In genomic region chr9:76159288-76159926, GRCh38 we compare ENCODE assay signal across 11 cellular contexts.
A peak's percentile ranks its signal among the peaks of the same experiment; 100 is the strongest.
DNase-seq lines count a peak whose midpoint lies in the region; ATAC-seq and TF ChIP-seq lines count a peak whose summit lies in the region.
"Had no signal": no experiment of that assay in that cellular context is flagged by ENCODE, and none has a peak within 500 bp of the region (broad histone marks: within the 10 kb centered on the region; RNA-seq: fewer than 3 reads in every experiment).

No MANE protein-coding gene starts in this region.

- in situ Hi-C loops in Caki2 (cut with HindIII; ENCODE audit: low pct_unique_long_range_greater_than_20kb, low sequenced_read_pairs) (no loop called here), IMR-90 (cut with MboI; ENCODE audit: low sequenced_read_pairs) (no loop called here)

- H3K36me3 ChIP-seq in IMR-90 (ENCODE audit: control insufficient read depth, insufficient read depth, low read length) (peaks cover 5% of the 10 kb centered on the region), left lung (peaks cover 0 to 19% of the 10 kb centered on the region in 2 donors)
- H3K36me3 ChIP-seq: HAP-1 had no signal

- H3K4me2 ChIP-seq in IMR-90 (ENCODE audit: low read depth, low read length): no peak overlapping the region

- CTCF ChIA-PET in IMR-90 (lab: Yijun Ruan, JAX): no interaction called here

- H3K4me3 ChIP-seq in IMR-90 (ENCODE audit: insufficient read depth, low read depth, low read length): no peak overlapping the region
- H3K4me3 ChIP-seq in left lung: no peak overlapping the region
- H3K4me3 ChIP-seq: HAP-1 had no signal

- TF ChIP-seq POLR2A in IMR-90 (IDR thresholded peaks at IDR 0.05; ENCODE audit: low read depth, low read length): no peak

- H3K27ac ChIP-seq in IMR-90 (ENCODE audit: insufficient read depth, low read length) (no peak overlapping the region), left lung (no peak overlapping the region)

- H2BK20ac ChIP-seq in IMR-90 (ENCODE audit: low read depth, low read length): no peak overlapping the region; the same call in 1 of the 2 replicates

- no peak overlapping the region for H4K5ac ChIP-seq in IMR-90 (ENCODE audit: low read depth, low read length)

- peak overlapping the region; percentile 79 for H3K27ac Mint-ChIP-seq in nephron progenitor cell
- H3K27ac Mint-ChIP-seq: CD8-positive, alpha-beta T cell had no signal

- no peak overlapping the region for H3K14ac ChIP-seq in IMR-90 (replicated peaks; ENCODE audit: low read depth, low read length)

- no peaks in the 10 kb centered on the region for H4K20me1 ChIP-seq in IMR-90 (ENCODE audit: insufficient read depth, low read length)

- H3K9me3 Mint-ChIP-seq in nephron progenitor cell: no peaks in the 10 kb centered on the region
- H3K9me3 Mint-ChIP-seq: CD8-positive, alpha-beta T cell had no signal

- no peak overlapping the region for H2BK5ac ChIP-seq in IMR-90 (ENCODE audit: low read depth, low read length, poor library complexity, severe bottlenecking)

- BruUV-seq in IMR-90 (replicated peaks; lab: Mats Ljungman, UMichigan): no TSS peak

- peaks cover 74% of the 10 kb centered on the region for H3K4me1 Mint-ChIP-seq in nephron progenitor cell

- TF ChIP-seq CTCF in IMR-90 (conservative IDR thresholded peaks at IDR 0.05; ENCODE audit: low read depth, low read length) (no peak), left lung (IDR thresholded peaks at IDR 0.05) (no peak), nephron progenitor cell (IDR thresholded peaks at IDR 0.05) (no peak)

- H3K23ac ChIP-seq in IMR-90 (ENCODE audit: low read depth, low read length): no peak overlapping the region

- intact Hi-C loops in IMR-90 (cut with micrococcal nuclease) (no loop called here), left lung (cut with DNase I) (no loop called here)

- no peaks in the 10 kb centered on the region for H3K79me1 ChIP-seq in IMR-90 (ENCODE audit: low read depth in 1 of 2, low read length in 2 of 2)

- peak; percentile 15 for DNase-seq in Caki2 (ENCODE audit: low read depth)
- DNase-seq in IMR-90: no peak
- DNase-seq in left lung: no peak
- DNase-seq in nephron progenitor cell: no peak
- no peak for DNase-seq in AG08396 (ENCODE audit: low spot score)
- DNase-seq: CD8-positive, alpha-beta T cell; COR-L47 had no signal

- no peak overlapping the region for H2AK9ac ChIP-seq in IMR-90 (replicated peaks; ENCODE audit: low read depth, low read length, poor library complexity)

- H3K4ac ChIP-seq in IMR-90 (ENCODE audit: low read depth, low read length): no peak overlapping the region

- H3K27me3 ChIP-seq in IMR-90 (ENCODE audit: control insufficient read depth, insufficient read depth, low read length) (no peaks in the 10 kb centered on the region), left lung (no peaks in the 10 kb centered on the region)

- no peak overlapping the region for H3K18ac ChIP-seq in IMR-90 (ENCODE audit: low read depth, low read length)

- TF ChIP-seq RAD21 in IMR-90 (IDR thresholded peaks at IDR 0.05; ENCODE audit: low read length): no peak

- POLR2A ChIA-PET in IMR-90 (lab: Charles Lee; ENCODE audit: unreplicated experiment): no interaction called here

- H3K9ac ChIP-seq in IMR-90 (ENCODE audit: low read depth, low read length): no peak overlapping the region

- H3K36me3 Mint-ChIP-seq in nephron progenitor cell (ENCODE audit: low read depth): peaks cover 78% of the 10 kb centered on the region

- H4K8ac ChIP-seq in IMR-90 (ENCODE audit: low read depth in 2 of 2, low read length in 2 of 2): no peak overlapping the region

- 0 out of 3 replicates have a peak overlapping the region, but pooled peaks have one; percentile 16 for H2BK15ac ChIP-seq in IMR-90 (ENCODE audit: low read depth, low read length)

- H2BK120ac ChIP-seq in IMR-90 (ENCODE audit: low read depth, low read length): no peak overlapping the region

- H3K56ac ChIP-seq in IMR-90 (ENCODE audit: extremely low read depth, insufficient read depth, low read length): no peak overlapping the region

- H3K4me1 ChIP-seq in IMR-90 (ENCODE audit: control insufficient read depth, insufficient read depth, low read length): peaks cover 19% of the 10 kb centered on the region
- no peaks in the 10 kb centered on the region for H3K4me1 ChIP-seq in left lung
- H3K4me1 ChIP-seq: HAP-1 had no signal

- H4K91ac ChIP-seq in IMR-90 (ENCODE audit: insufficient read depth, low read depth, low read length): no peak overlapping the region

- dilution Hi-C loops in IMR-90 (cut with HindIII; ENCODE audit: low sequenced_read_pairs, unreplicated experiment): no loop called here

- H3K9me3 ChIP-seq in IMR-90 (ENCODE audit: control insufficient read depth, insufficient read depth, low read length) (no peaks in the 10 kb centered on the region), left lung (no peaks in the 10 kb centered on the region)
- H3K9me3 ChIP-seq: HAP-1 had no signal

- peaks cover 20% of the 10 kb centered on the region for H3K9me1 ChIP-seq in IMR-90 (ENCODE audit: insufficient read depth, low read length)

- H3K4me3 Mint-ChIP-seq in nephron progenitor cell: no peak overlapping the region
- H3K4me3 Mint-ChIP-seq: CD14-positive monocyte; CD8-positive, alpha-beta T cell had no signal

- WGBS in IMR-90 (ENCODE audit: extremely low coverage in 2 of 2, insufficient read length in 1 of 2), 2 experiments: 96% methylated on average over 4 of the region's 11 CpGs; no CpG with 5 or more reads in 1 of the 2 experiments

- H2AFZ ChIP-seq in IMR-90 (replicated peaks; ENCODE audit: low read length, poor library complexity): no peak overlapping the region

- no peak for ATAC-seq in IMR-90 (ENCODE audit: low read depth)
- ATAC-seq in left lung: peak; percentile 45
- no peak for ATAC-seq in HG03025 (IDR thresholded peaks at IDR 0.05; ENCODE audit: low FRiP score, unreplicated experiment)
- no peak for ATAC-seq in HG03354 (IDR thresholded peaks at IDR 0.05; ENCODE audit: poor library complexity, severe bottlenecking, unreplicated experiment)
- ATAC-seq: CD8-positive, alpha-beta T cell had no signal

- H2AK5ac ChIP-seq in IMR-90 (ENCODE audit: low read depth, low read length): no peak overlapping the region

- H3K27me3 Mint-ChIP-seq in nephron progenitor cell (ENCODE audit: low read depth, poor library complexity): no peaks in the 10 kb centered on the region

TF ChIP-seq in IMR-90, 13 proteins besides CTCF, POLR2A, EP300 and RAD21:
- no peak for TF ChIP-seq NFE2L2 (IDR thresholded peaks at IDR 0.05; ENCODE audit: low read depth, low read length)
- TF ChIP-seq CEBPB (IDR thresholded peaks at IDR 0.05; ENCODE audit: low read depth, low read length): no peak
- TF ChIP-seq MAZ (IDR thresholded peaks at IDR 0.05; ENCODE audit: borderline replicate concordance, low read depth, low read length): no peak
- TF ChIP-seq CHD1 (IDR thresholded peaks at IDR 0.05; ENCODE audit: low read depth, low read length): no peak
- TF ChIP-seq RFX5 (IDR thresholded peaks at IDR 0.05; ENCODE audit: low read depth, low read length): no peak
- TF ChIP-seq SMC3 (IDR thresholded peaks at IDR 0.05; ENCODE audit: low read depth, low read length): no peak
